In the genomic region with DNA sequence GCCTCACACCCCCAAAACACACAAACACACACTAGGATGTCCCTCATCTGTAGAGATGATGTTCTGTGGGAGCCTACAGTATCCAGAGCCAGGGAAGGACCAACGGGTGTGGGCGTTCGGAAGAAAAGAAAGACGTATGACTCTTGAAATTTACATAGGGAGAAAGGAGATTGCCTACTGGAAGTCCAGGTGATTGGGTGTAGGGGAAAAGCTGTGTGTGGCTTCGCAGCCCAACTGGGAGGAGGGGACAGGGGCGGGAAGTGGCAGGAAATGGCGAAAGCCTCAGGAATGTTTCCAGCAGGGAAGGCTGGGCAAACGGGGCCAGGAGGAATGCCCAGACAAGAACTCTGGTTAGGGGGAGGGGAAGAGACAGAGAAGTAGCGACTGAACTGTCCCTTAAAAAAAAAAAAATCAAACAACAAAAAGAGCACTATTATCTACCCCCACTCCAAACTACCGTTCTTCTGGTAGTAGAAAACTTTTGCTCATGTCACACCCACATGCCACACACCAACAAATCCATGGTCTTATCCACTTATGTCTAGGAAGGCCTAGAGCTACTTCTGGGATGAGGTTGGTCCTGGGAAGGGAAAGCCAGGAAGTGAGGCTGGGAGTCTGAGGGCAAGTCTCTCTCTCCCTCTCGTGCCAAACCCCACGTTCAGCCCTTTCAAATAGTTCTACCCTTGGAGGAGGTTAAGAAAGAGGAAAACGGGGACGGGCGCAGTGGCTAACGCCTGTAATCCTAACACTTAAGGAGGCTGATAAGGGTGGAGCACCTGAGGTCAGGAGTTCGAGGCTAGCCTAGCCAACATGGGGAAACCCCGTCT, we compare ENCODE assay signal across 8 cellular contexts. TPM values are rescaled to one million over a fixed set of nuclear protein-coding genes. Genes with fewer than 3 reads are reported as not detected.
DNase-seq lines count a peak whose midpoint lies in the region; ATAC-seq, FAIRE-seq and TF ChIP-seq lines count a peak whose summit lies in the region.

No MANE protein-coding gene starts in this region.

- H3K9me3 ChIP-seq in AG04450 (ENCODE audit: control insufficient read depth, insufficient read depth, low read length) (peaks cover 3% of the 10 kb centered on the region; the same call in 1 of the 2 replicates), adrenal gland (replicated peaks in 1 of 3) (no peaks in the 10 kb centered on the region), spleen (no peaks in the 10 kb centered on the region)

- H3K4me3 ChIP-seq in AG04450 (ENCODE audit: low read depth, low read length) (peak overlapping the region; percentile 77), adrenal gland (peak overlapping the region in 1 of 4 donors; percentile 75), iPS-11a (ENCODE audit: low read depth, low read length) (peak overlapping the region; percentile 68), spleen (peak overlapping the region; percentile 43 to 81 (median 64))

- CTCF ChIA-PET in AG04450 (lab: Charles Lee), result interaction anchor here (1.0 to 4.4 kb wide), 5 partner anchors 26 to 413 kb away, joined by 4 to 19 read pairs (median 6); no protein-coding TSS in a partner anchor

- peak; percentile 86 for DNase-seq in AG04450 (ENCODE audit: low read depth, low spot score)
- DNase-seq in HTR-8/SVneo (ENCODE audit: insufficient read length, low spot score), result peak; percentile 76
- DNase-seq in adrenal gland, result peak; percentile 75 to 94 (median 93)
- DNase-seq in spleen, result peak; percentile 79
- no peak for DNase-seq in NCI-H1694 treated with DMSO at 0.1 percent for 48 hours (lab: John Stamatoyannopoulos, UW)
- DNase-seq in GM10266 (ENCODE audit: extremely low spot score), result no peak

- FAIRE-seq in HTR-8/SVneo (lab: Jason Lieb, UNC), result no peak

- ATAC-seq in GM18873 (IDR thresholded peaks at IDR 0.05; ENCODE audit: low FRiP score, unreplicated experiment), result no peak

- H3K36me3 ChIP-seq in adrenal gland (replicated peaks in 1 of 2), result peaks cover 0 to 7% of the 10 kb centered on the region in 2 donors
- peaks cover 0 to 30% (median 12%) of the 10 kb centered on the region in 6 donors for H3K36me3 ChIP-seq in spleen

- no peak for TF ChIP-seq CTCF in AG04450 (IDR thresholded peaks at IDR 0.05; ENCODE audit: low read depth, low read length)
- TF ChIP-seq CTCF in adrenal gland (IDR thresholded peaks at IDR 0.05), result no peak
- TF ChIP-seq CTCF in spleen (IDR thresholded peaks at IDR 0.05 in 8 of 11, conservative IDR thresholded peaks at IDR 0.05 in 3 of 11), result no peak
- no peak for TF ChIP-seq CTCF in GM10266 (IDR thresholded peaks at IDR 0.05; ENCODE audit: control insufficient read depth, insufficient read depth, low read depth, missing control alignments)

- POLR2A ChIA-PET in AG04450 (lab: Yijun Ruan, JAX), result interaction anchor here (0.6 to 5.0 kb wide), 6 partner anchors 11 to 93 kb away, joined by 4 to 59 read pairs (median 10); a partner anchor contains a TSS

- 14 to 20% (median 18%) methylated on average over 17 to 18 of the region's 18 CpGs for WGBS in adrenal gland, 4 donors
- 41 to 64% (median 51%) methylated on average over 18 of the region's 18 CpGs for WGBS in spleen, 5 donors

- H3K4me1 ChIP-seq in adrenal gland (replicated peaks in 1 of 2), result peaks cover 39 to 62% of the 10 kb centered on the region in 2 donors
- peaks cover 35 to 87% (median 68%) of the 10 kb centered on the region in 6 donors for H3K4me1 ChIP-seq in spleen

- TF ChIP-seq POLR2A in adrenal gland (IDR thresholded peaks at IDR 0.05), result peak; percentile 42 to 77
- no peak for TF ChIP-seq POLR2A in spleen (IDR thresholded peaks at IDR 0.05)

- intact Hi-C loops in adrenal gland (cut with DNase I), result no loop called here
- intact Hi-C loops in spleen (cut with DNase I; ENCODE audit: low total_unique reads), result no loop called here

- H3K27ac ChIP-seq in AG04450 (ENCODE audit: low read depth, low read length) (peak overlapping the region; percentile 100), adrenal gland (peak overlapping the region; percentile 93 to 100 (median 99)), spleen (peak overlapping the region; percentile 88 to 100 (median 98))

- H3K27me3 ChIP-seq in AG04450 (ENCODE audit: control insufficient read depth, insufficient read depth, low read length) (no peaks in the 10 kb centered on the region), adrenal gland (no peaks in the 10 kb centered on the region), spleen (replicated peaks in 1 of 7) (no peaks in the 10 kb centered on the region)

RNA-seq across cellular contexts. Expression of a gene that starts 1.8 kb away (rescaled TPM):
- polyA plus RNA-seq in AG04450 (2011; rRNA removed), result 66.4 and 81.3 TPM in 2 replicates
- polyA minus RNA-seq in AG04450 (2011; rRNA and poly(A)+ RNA removed), result 32.1 and 34.2 TPM in 2 replicates
- total RNA-seq in adrenal gland, result 10 to 100 TPM; 23.2 to 41.4 (median 29.5) TPM
- 10 to 100 TPM; 12.4 to 51.0 (median 22.3) TPM for polyA plus RNA-seq in adrenal gland
- total RNA-seq in spleen, result 10 to 100 TPM; 15.7 to 42.5 (median 27.2) TPM
- 10 to 100 TPM; 17.0 to 51.5 (median 43.2) TPM for polyA plus RNA-seq in spleen

RNA-seq across cellular contexts. Expression of a gene that starts 2.2 kb away (rescaled TPM):
- polyA plus RNA-seq in AG04450 (2011; rRNA removed), result 371 and 409 TPM in 2 replicates
- polyA minus RNA-seq in AG04450 (2011; rRNA and poly(A)+ RNA removed), result 335 and 453 TPM in 2 replicates
- 100 to 1,000 TPM in 7 of 8 donors, 10 to 100 TPM in 1; 86.2 to 240 (median 126) TPM for total RNA-seq in adrenal gland
- 100 to 1,000 TPM; 167 to 260 (median 249) TPM for polyA plus RNA-seq in adrenal gland
- 100 to 1,000 TPM in 4 of 7 donors, 10 to 100 TPM in 3; 63.4 to 133 (median 108) TPM for total RNA-seq in spleen
- polyA plus RNA-seq in spleen, result 10 to 100 TPM; 36.8 to 49.8 (median 48.6) TPM

RNA-seq across cellular contexts. Expression of a gene that starts 10.4 kb away (rescaled TPM):
- 21.1 and 30.2 TPM in 2 replicates for polyA plus RNA-seq in AG04450 (2011; rRNA removed)
- 35.7 and 52.2 TPM in 2 replicates for polyA minus RNA-seq in AG04450 (2011; rRNA and poly(A)+ RNA removed)
- 10 to 100 TPM; 21.6 to 43.0 (median 28.6) TPM for total RNA-seq in adrenal gland
- polyA plus RNA-seq in adrenal gland, result 10 to 100 TPM; 30.7 to 65.5 (median 41.1) TPM
- total RNA-seq in spleen, result 10 to 100 TPM; 27.1 to 35.8 (median 30.3) TPM
- polyA plus RNA-seq in spleen, result 10 to 100 TPM; 31.9 to 43.4 (median 40.1) TPM

RNA-seq across cellular contexts. Expression of a gene that starts 11.1 kb away (rescaled TPM):
- polyA plus RNA-seq in AG04450 (2011; rRNA removed), result 18.1 and 19.3 TPM in 2 replicates
- polyA minus RNA-seq in AG04450 (2011; rRNA and poly(A)+ RNA removed), result 14.3 and 14.8 TPM in 2 replicates
- 10 to 100 TPM; 26.2 to 61.1 (median 43.4) TPM for total RNA-seq in adrenal gland
- 10 to 100 TPM; 28.2 to 44.1 (median 29.2) TPM for polyA plus RNA-seq in adrenal gland
- total RNA-seq in spleen, result 10 to 100 TPM; 28.4 to 36.6 (median 35.5) TPM
- polyA plus RNA-seq in spleen, result 10 to 100 TPM; 19.8 to 35.7 (median 19.9) TPM

RNA-seq across cellular contexts. Expression of a gene that starts 16.8 kb away (rescaled TPM):
- polyA plus RNA-seq in AG04450 (2011; rRNA removed) (72.2 and 87.1 TPM in 2 replicates), adrenal gland (100 to 1,000 TPM in 2 of 3 donors, 10 to 100 TPM in 1; 97.0 to 184 (median 110) TPM), spleen (10 to 100 TPM; 55.5 to 75.7 (median 62.2) TPM)
- polyA minus RNA-seq in AG04450 (2011; rRNA and poly(A)+ RNA removed), result 36.1 and 49.5 TPM in 2 replicates
- total RNA-seq in adrenal gland (100 to 1,000 TPM; 120 to 342 (median 271) TPM), spleen (100 to 1,000 TPM in 3 of 7 donors, 10 to 100 TPM in 4; 70.2 to 125 (median 95.0) TPM)

Comparison
In these comparisons a context has a peak if more than half of its experiments do, and no peak if none do; other contexts are left out.
1. DNase-seq: peak in AG04450 (single experiment), HTR-8/SVneo (single experiment), adrenal gland (7 of 7) and spleen (single experiment); none in NCI-H1694 treated with DMSO at 0.1 percent for 48 hours (single experiment) and GM10266 (single experiment).
2. POLR2A ChIP-seq: peak in adrenal gland (2 of 2); none in spleen (0 of 3).
3. Peak in every context shown above with its lines, with median percentiles within 50 percentile points of each other: H3K27ac ChIP-seq.